In genomic region chr22:36453266-36453607, GRCh38 we compare ENCODE assay signal across 1 cellular context.
TF ChIP-seq lines count a peak whose summit lies in the region.

No MANE protein-coding gene starts in this region.

TF ChIP-seq in SK-N-SH, 30 proteins besides CTCF, POLR2A, EP300 and RAD21 (continued from another document):
- TF ChIP-seq GABPA (IDR thresholded peaks at IDR 0.05; ENCODE audit: low read depth) (no peak), MXI1 (IDR thresholded peaks at IDR 0.05; ENCODE audit: low read depth, low read length) (no peak), EZH2phosphoT487 (IDR thresholded peaks at IDR 0.05; ENCODE audit: borderline replicate concordance, low read depth) (no peak), IRF3 (IDR thresholded peaks at IDR 0.05; ENCODE audit: low read depth, low read length) (no peak), SIN3A (IDR thresholded peaks at IDR 0.05; ENCODE audit: borderline replicate concordance, low read depth, low read length) (no peak), RFX5 (IDR thresholded peaks at IDR 0.05; ENCODE audit: low read length) (no peak), ELF1 (IDR thresholded peaks at IDR 0.05) (no peak), TEAD4 (IDR thresholded peaks at IDR 0.05; ENCODE audit: borderline replicate concordance, insufficient read depth) (no peak), FOSL2 (IDR thresholded peaks at IDR 0.05; ENCODE audit: borderline replicate concordance, low read depth) (no peak), CHD2 (IDR thresholded peaks at IDR 0.05; ENCODE audit: low read length, partially characterized antibody) (no peak), YY1 (IDR thresholded peaks at IDR 0.05; ENCODE audit: low read depth) (no peak)
- TF ChIP-seq, protein P1, sequence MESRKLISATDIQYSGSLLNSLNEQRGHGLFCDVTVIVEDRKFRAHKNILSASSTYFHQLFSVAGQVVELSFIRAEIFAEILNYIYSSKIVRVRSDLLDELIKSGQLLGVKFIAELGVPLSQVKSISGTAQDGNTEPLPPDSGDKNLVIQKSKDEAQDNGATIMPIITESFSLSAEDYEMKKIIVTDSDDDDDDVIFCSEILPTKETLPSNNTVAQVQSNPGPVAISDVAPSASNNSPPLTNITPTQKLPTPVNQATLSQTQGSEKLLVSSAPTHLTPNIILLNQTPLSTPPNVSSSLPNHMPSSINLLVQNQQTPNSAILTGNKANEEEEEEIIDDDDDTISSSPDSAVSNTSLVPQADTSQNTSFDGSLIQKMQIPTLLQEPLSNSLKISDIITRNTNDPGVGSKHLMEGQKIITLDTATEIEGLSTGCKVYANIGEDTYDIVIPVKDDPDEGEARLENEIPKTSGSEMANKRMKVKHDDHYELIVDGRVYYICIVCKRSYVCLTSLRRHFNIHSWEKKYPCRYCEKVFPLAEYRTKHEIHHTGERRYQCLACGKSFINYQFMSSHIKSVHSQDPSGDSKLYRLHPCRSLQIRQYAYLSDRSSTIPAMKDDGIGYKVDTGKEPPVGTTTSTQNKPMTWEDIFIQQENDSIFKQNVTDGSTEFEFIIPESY (IDR thresholded peaks at IDR 0.05; ENCODE audit: borderline replicate concordance, low read depth) = no peak
- TF ChIP-seq, protein P2, sequence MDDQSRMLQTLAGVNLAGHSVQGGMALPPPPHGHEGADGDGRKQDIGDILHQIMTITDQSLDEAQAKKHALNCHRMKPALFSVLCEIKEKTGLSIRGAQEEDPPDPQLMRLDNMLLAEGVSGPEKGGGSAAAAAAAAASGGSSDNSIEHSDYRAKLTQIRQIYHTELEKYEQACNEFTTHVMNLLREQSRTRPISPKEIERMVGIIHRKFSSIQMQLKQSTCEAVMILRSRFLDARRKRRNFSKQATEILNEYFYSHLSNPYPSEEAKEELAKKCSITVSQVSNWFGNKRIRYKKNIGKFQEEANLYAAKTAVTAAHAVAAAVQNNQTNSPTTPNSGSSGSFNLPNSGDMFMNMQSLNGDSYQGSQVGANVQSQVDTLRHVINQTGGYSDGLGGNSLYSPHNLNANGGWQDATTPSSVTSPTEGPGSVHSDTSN (IDR thresholded peaks at IDR 0.05) = no peak
- TF ChIP-seq, protein P3, sequence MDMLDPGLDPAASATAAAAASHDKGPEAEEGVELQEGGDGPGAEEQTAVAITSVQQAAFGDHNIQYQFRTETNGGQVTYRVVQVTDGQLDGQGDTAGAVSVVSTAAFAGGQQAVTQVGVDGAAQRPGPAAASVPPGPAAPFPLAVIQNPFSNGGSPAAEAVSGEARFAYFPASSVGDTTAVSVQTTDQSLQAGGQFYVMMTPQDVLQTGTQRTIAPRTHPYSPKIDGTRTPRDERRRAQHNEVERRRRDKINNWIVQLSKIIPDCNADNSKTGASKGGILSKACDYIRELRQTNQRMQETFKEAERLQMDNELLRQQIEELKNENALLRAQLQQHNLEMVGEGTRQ (IDR thresholded peaks at IDR 0.05; ENCODE audit: borderline replicate concordance, low read depth, low read length) = no peak
